Comparison of ENCODE assay signal across 9 cellular contexts in genomic region chr22:19514831-19515565, GRCh38. TPM values are rescaled to one million over a fixed set of nuclear protein-coding genes. Genes with fewer than 3 reads are reported as not detected.
A peak's percentile ranks its signal among the peaks of the same experiment; 100 is the strongest.
DNase-seq lines count a peak whose midpoint lies in the region; ATAC-seq and TF ChIP-seq lines count a peak whose summit lies in the region.
"Had no signal": no experiment of that assay in that cellular context is flagged by ENCODE, and none has a peak within 500 bp of the region (broad histone marks: within the 10 kb centered on the region; RNA-seq: fewer than 3 reads in every experiment).

No MANE protein-coding gene starts in this region.

- in situ Hi-C loops in GM23248 (cut with MboI) (no loop called here), brain microvascular endothelial cell (cut with HindIII; ENCODE audit: low pct_ligation_motif_present, low sequenced_read_pairs) (no loop called here), transverse colon (cut with MboI; ENCODE audit: low pct_ligation_motif_present in 1 of 4, low pct_unique_long_range_greater_than_20kb in 1 of 4, low sequenced_read_pairs in 3 of 4) (no loop called here)

- no peak for TF ChIP-seq POLR2A in transverse colon (IDR thresholded peaks at IDR 0.05)

- TF ChIP-seq EP300 in transverse colon (IDR thresholded peaks at IDR 0.05; ENCODE audit: low read depth): no peak

- no peak for TF ChIP-seq CTCF in brain microvascular endothelial cell (IDR thresholded peaks at IDR 0.05; ENCODE audit: low read depth, low read length, missing control alignments)
- no peak for TF ChIP-seq CTCF in neural progenitor cell (IDR thresholded peaks at IDR 0.05)
- no peak for TF ChIP-seq CTCF in transverse colon (IDR thresholded peaks at IDR 0.05)

- H3K27ac Mint-ChIP-seq in neural progenitor cell: peak overlapping the region; percentile 5

- no peak overlapping the region for H3K9ac ChIP-seq in GM23248
- H3K9ac ChIP-seq in neural progenitor cell: no peak overlapping the region

- H3K4me1 ChIP-seq in GM23248 (ENCODE audit: insufficient read depth) (no peaks in the 10 kb centered on the region), neural progenitor cell (no peaks in the 10 kb centered on the region), transverse colon (no peaks in the 10 kb centered on the region)

- DNase-seq in GM23248 (peak; percentile 36), NCI-H2171 (lab: John Stamatoyannopoulos, UW) (peak; percentile 65), brain microvascular endothelial cell (peak; percentile 46), neural progenitor cell (ENCODE audit: low spot score) (no peak), transverse colon (no peak)
- DNase-seq in activated CD8-positive, alpha-beta memory T cell treated with anti-CD3 and anti-CD28 coated beads for 24 hours: no peak
- DNase-seq: NCI-H2227 treated with DMSO at 0.1 percent for 48 hours had no signal

- H3K9me2 ChIP-seq in GM23248 (ENCODE audit: insufficient read depth): no peaks in the 10 kb centered on the region

- WGBS in GM23248 (ENCODE audit: low coverage in 1 of 2, low lambda C conversion rate in 2 of 2, missing lambda C conversion rate in 2 of 2), 2 experiments: 92% methylated on average over 14 of the region's 14 CpGs
- 93% methylated on average over 14 of the region's 14 CpGs; no CpG with 5 or more reads in 1 of the 2 donors for WGBS in transverse colon (ENCODE audit: low coverage in 1 of 2), 2 donors

- no peaks in the 10 kb centered on the region for H3K9me3 Mint-ChIP-seq in neural progenitor cell

- no peak overlapping the region for H3K4me3 Mint-ChIP-seq in neural progenitor cell

- H3K27me3 Mint-ChIP-seq in neural progenitor cell (ENCODE audit: insufficient read depth, low read depth): no peaks in the 10 kb centered on the region

- H3K27ac ChIP-seq in GM23248 (no peak overlapping the region), brain microvascular endothelial cell (no peak overlapping the region), neural progenitor cell (no peak overlapping the region), transverse colon (no peak overlapping the region)
- H3K27ac ChIP-seq: coronary artery had no signal

- H3K4me3 ChIP-seq in GM23248: no peak overlapping the region
- no peak overlapping the region for H3K4me3 ChIP-seq in brain microvascular endothelial cell (ENCODE audit: low read depth, low read length)
- no peak overlapping the region for H3K4me3 ChIP-seq in neural progenitor cell
- no peak overlapping the region for H3K4me3 ChIP-seq in transverse colon
- H3K4me3 ChIP-seq: coronary artery had no signal

- H3K4me2 ChIP-seq in GM23248 (ENCODE audit: unreplicated experiment) (no peak overlapping the region), neural progenitor cell (no peak overlapping the region)

- H3K27me3 ChIP-seq in GM23248 (replicated peaks; ENCODE audit: insufficient read depth) (no peaks in the 10 kb centered on the region), brain microvascular endothelial cell (replicated peaks) (no peaks in the 10 kb centered on the region), neural progenitor cell (no peaks in the 10 kb centered on the region), transverse colon (no peaks in the 10 kb centered on the region)

- H3K9me3 ChIP-seq in GM23248 (ENCODE audit: low read depth): peaks cover 7% of the 10 kb centered on the region
- H3K9me3 ChIP-seq in neural progenitor cell (ENCODE audit: low read depth): no peaks in the 10 kb centered on the region
- no peaks in the 10 kb centered on the region for H3K9me3 ChIP-seq in transverse colon

- ATAC-seq in GM21529 (IDR thresholded peaks at IDR 0.05; ENCODE audit: unreplicated experiment): no peak

- H3K79me2 ChIP-seq in GM23248 (ENCODE audit: insufficient read depth): no peaks in the 10 kb centered on the region
- no peaks in the 10 kb centered on the region for H3K79me2 ChIP-seq in neural progenitor cell (ENCODE audit: low read depth)

- H2AFZ ChIP-seq in GM23248 (no peak overlapping the region), neural progenitor cell (replicated peaks) (no peak overlapping the region)

- no peaks in the 10 kb centered on the region for H3F3A ChIP-seq in GM23248 (ENCODE audit: insufficient read depth)
- no peaks in the 10 kb centered on the region for H3F3A ChIP-seq in neural progenitor cell (ENCODE audit: low read depth)

- peaks cover 27% of the 10 kb centered on the region for H3K36me3 Mint-ChIP-seq in neural progenitor cell

- intact Hi-C loops in transverse colon (cut with DNase I; ENCODE audit: low total_unique reads): no loop called here

- H3K36me3 ChIP-seq in GM23248 (ENCODE audit: low read depth) (no peaks in the 10 kb centered on the region), brain microvascular endothelial cell (replicated peaks) (peaks cover 2% of the 10 kb centered on the region), neural progenitor cell (no peaks in the 10 kb centered on the region), transverse colon (no peaks in the 10 kb centered on the region)

- H4K20me1 ChIP-seq in GM23248 (ENCODE audit: insufficient read depth) (no peaks in the 10 kb centered on the region), neural progenitor cell (ENCODE audit: low read depth) (peaks cover 4% of the 10 kb centered on the region)

- H3K4me1 Mint-ChIP-seq in neural progenitor cell: peaks cover 6% of the 10 kb centered on the region

RNA-seq across cellular contexts. Expression of gene CLDN5, which starts 9.2 kb away (rescaled TPM):
- not detected in 2 replicates for total RNA-seq in GM23248 (2014; rRNA removed; shearing (Covaris generic))
- polyA plus RNA-seq in GM23248 (2016; fragmentation: Nextera tagmentation; extraction: Ambion mirVana): not detected in 2 replicates
- total RNA-seq in neural progenitor cell (ENCODE audit: low replicate concordance) (0.69 and 4.1 TPM in 2 replicates), transverse colon (100 to 1,000 TPM in 1 of 4 donors, 10 to 100 TPM in 3; 29.5 to 126 (median 63.9) TPM)

RNA-seq across cellular contexts. Expression of gene CDC45, which starts 35.3 kb away (rescaled TPM):
- 9.5 TPM in 2 replicates for total RNA-seq in GM23248 (2014; rRNA removed; shearing (Covaris generic))
- polyA plus RNA-seq in GM23248 (2016; fragmentation: Nextera tagmentation; extraction: Ambion mirVana): 10.1 and 10.6 TPM in 2 replicates
- 40.9 and 50.7 TPM in 2 replicates for total RNA-seq in neural progenitor cell (ENCODE audit: low replicate concordance)
- 1 to 10 TPM in 3 of 4 donors, not detected in 1; 1.1 to 2.0 (median 1.2) TPM for total RNA-seq in transverse colon

RNA-seq across cellular contexts. Expression of gene UFD1, which starts 36.0 kb away (rescaled TPM):
- total RNA-seq in GM23248 (2014; rRNA removed; shearing (Covaris generic)): 55.2 and 61.2 TPM in 2 replicates
- 113 and 117 TPM in 2 replicates for polyA plus RNA-seq in GM23248 (2016; fragmentation: Nextera tagmentation; extraction: Ambion mirVana)
- total RNA-seq in neural progenitor cell (ENCODE audit: low replicate concordance) (37.5 and 37.7 TPM in 2 replicates), transverse colon (10 to 100 TPM in 3 of 4 donors, 1 to 10 TPM in 1; 4.9 to 57.2 (median 36.8) TPM)

Comparison
In these comparisons a context has a peak if more than half of its experiments do, and no peak if none do; other contexts are left out.
1. DNase-seq: peak in GM23248 (single experiment), NCI-H2171 (single experiment) and brain microvascular endothelial cell (single experiment); none in neural progenitor cell (single experiment), transverse colon (single experiment) and activated CD8-positive, alpha-beta memory T cell treated with anti-CD3 and anti-CD28 coated beads for 24 hours (single experiment).